ENCODE assay signal across 18 cellular contexts in the genomic region with DNA sequence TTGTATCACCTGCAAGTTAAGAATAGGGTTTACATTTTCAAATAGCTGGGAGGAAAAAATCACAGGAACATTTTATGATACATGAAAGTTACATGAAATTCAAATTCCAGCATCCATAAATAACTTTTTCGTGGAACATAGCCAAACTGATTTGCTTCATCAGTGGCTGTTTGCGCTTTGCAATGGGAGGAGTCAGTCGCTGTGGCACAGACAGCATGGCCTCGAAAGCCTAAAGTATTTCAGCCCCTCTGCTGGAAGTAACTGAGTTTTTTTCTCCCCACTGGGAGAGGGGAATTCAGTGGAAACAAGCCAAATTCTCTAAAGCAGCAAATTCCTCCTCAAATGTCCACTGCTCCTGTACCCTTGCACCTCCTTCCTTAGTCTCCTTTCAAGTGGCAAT.
DNase-seq lines count a peak whose midpoint lies in the region; ATAC-seq and TF ChIP-seq lines count a peak whose summit lies in the region.
"Had no signal": no experiment of that assay in that cellular context is flagged by ENCODE, and none has a peak within 500 bp of the region (broad histone marks: within the 10 kb centered on the region; RNA-seq: fewer than 3 reads in every experiment).

No MANE protein-coding gene starts in this region.

- TF ChIP-seq RAD21 in SK-N-SH (IDR thresholded peaks at IDR 0.05; ENCODE audit: low read length), result no peak

- TF ChIP-seq CTCF in SK-N-SH (IDR thresholded peaks at IDR 0.05) (no peak), retinal pigment epithelial cell (conservative IDR thresholded peaks at IDR 0.05; ENCODE audit: low read depth, low read length) (peak; percentile 27)

- no peak for TF ChIP-seq EP300 in SK-N-SH (IDR thresholded peaks at IDR 0.05; ENCODE audit: borderline replicate concordance in 1 of 2, low read depth in 1 of 2, low read length in 1 of 2)

- no peak overlapping the region for H2AFZ ChIP-seq in SK-N-SH (ENCODE audit: low read depth)

- H3K9ac ChIP-seq in SK-N-SH, result no peak overlapping the region
- no peak overlapping the region for H3K9ac ChIP-seq in adipocyte (ENCODE audit: low read length)

- H3K79me2 ChIP-seq in SK-N-SH (ENCODE audit: insufficient read depth), result no peaks in the 10 kb centered on the region

- POLR2A ChIA-PET in SK-N-SH (lab: Yijun Ruan, JAX), result no interaction called here

- peak; percentile 19; the same call in 1 of the 3 replicates for ATAC-seq in SK-N-SH treated with all-trans-retinoic acid at 6 μM for 48 hours
- ATAC-seq in GM21423 (IDR thresholded peaks at IDR 0.05; ENCODE audit: unreplicated experiment), result no peak
- no peak for ATAC-seq in HG03442 (IDR thresholded peaks at IDR 0.05; ENCODE audit: unreplicated experiment)
- ATAC-seq: K562 had no signal

- no peak overlapping the region for H3K4me3 ChIP-seq in SK-N-SH (ENCODE audit: low read depth in 2 of 2, low read length in 1 of 2)
- H3K4me3 ChIP-seq in adipocyte (ENCODE audit: low read length), result no peak overlapping the region
- no peak overlapping the region for H3K4me3 ChIP-seq in retinal pigment epithelial cell (ENCODE audit: low read length)
- H3K4me3 ChIP-seq: HAP-1, K562 had no signal

- H3K9me3 ChIP-seq in SK-N-SH (no peaks in the 10 kb centered on the region), adipocyte (ENCODE audit: control insufficient read depth, low read length) (no peaks in the 10 kb centered on the region)
- H3K9me3 ChIP-seq: HAP-1 had no signal

- WGBS in SK-N-SH (ENCODE audit: low lambda C conversion rate), result 67% methylated on average over 4 of the region's 4 CpGs

- no peak overlapping the region for H3K4me2 ChIP-seq in SK-N-SH

- H3K36me3 ChIP-seq in SK-N-SH (replicated peaks in 1 of 2; ENCODE audit: control insufficient read depth in 1 of 2, insufficient read depth in 2 of 2, low read length in 1 of 2), result no peaks in the 10 kb centered on the region
- peaks cover 4% of the 10 kb centered on the region for H3K36me3 ChIP-seq in adipocyte (ENCODE audit: control insufficient read depth, insufficient read depth, low read length, severe bottlenecking)
- H3K36me3 ChIP-seq: HAP-1 had no signal

- H3F3A ChIP-seq in SK-N-SH (replicated peaks; ENCODE audit: insufficient read depth), result no peaks in the 10 kb centered on the region

- H3K9me2 ChIP-seq in SK-N-SH, result no peaks in the 10 kb centered on the region

- DNase-seq in SK-N-SH (no peak), adipocyte (ENCODE audit: low read depth) (peak; percentile 23), fibroblast of gingiva (ENCODE audit: low read depth) (peak; percentile 19), retinal pigment epithelial cell (ENCODE audit: low read depth) (no peak)
- DNase-seq in activated CD4-positive, CD25-positive, alpha-beta regulatory T cell treated with anti-CD3 and anti-CD28 coated beads, Interleukin-2, amount 50 U/mL, for 72 hours, result no peak
- DNase-seq: 8988T; CD8-positive, alpha-beta memory T cell; DMS79 treated with DMSO at 0.1 percent for 48 hours; MV-4-11; NCI-H1417 treated with DMSO at 0.1 percent for 48 hours; NCI-H2029; NCI-H2171; RPMI8226 had no signal

- H4K20me1 ChIP-seq in SK-N-SH (ENCODE audit: insufficient read depth), result no peaks in the 10 kb centered on the region

- H3K4me1 ChIP-seq in SK-N-SH (ENCODE audit: control insufficient read depth in 1 of 2, insufficient read depth in 2 of 2, low read depth in 1 of 2, low read length in 1 of 2), result no peaks in the 10 kb centered on the region
- H3K4me1 ChIP-seq in adipocyte (ENCODE audit: control insufficient read depth, insufficient read depth, low read length), result peaks cover 16% of the 10 kb centered on the region
- H3K4me1 ChIP-seq: HAP-1 had no signal

- H3K27ac ChIP-seq in SK-N-SH (ENCODE audit: low read depth in 2 of 2, low read length in 1 of 2), result no peak overlapping the region

- CTCF ChIA-PET in SK-N-SH (lab: Yijun Ruan, JAX), result interaction anchor here (0.8 to 12.0 kb wide), 13 partner anchors 9 to 1579 kb away, joined by 3 to 159 read pairs (median 5); no protein-coding TSS in a partner anchor

- H3K27me3 ChIP-seq in SK-N-SH (ENCODE audit: insufficient read depth), result no peaks in the 10 kb centered on the region
- no peaks in the 10 kb centered on the region for H3K27me3 ChIP-seq in adipocyte (replicated peaks; ENCODE audit: control insufficient read depth, insufficient read depth, low read length)

TF ChIP-seq in SK-N-SH treated with all-trans-retinoic acid at 6 μM for 48 hours, 23 proteins besides CTCF, POLR2A, EP300 and RAD21:
- TF ChIP-seq, protein P1, sequence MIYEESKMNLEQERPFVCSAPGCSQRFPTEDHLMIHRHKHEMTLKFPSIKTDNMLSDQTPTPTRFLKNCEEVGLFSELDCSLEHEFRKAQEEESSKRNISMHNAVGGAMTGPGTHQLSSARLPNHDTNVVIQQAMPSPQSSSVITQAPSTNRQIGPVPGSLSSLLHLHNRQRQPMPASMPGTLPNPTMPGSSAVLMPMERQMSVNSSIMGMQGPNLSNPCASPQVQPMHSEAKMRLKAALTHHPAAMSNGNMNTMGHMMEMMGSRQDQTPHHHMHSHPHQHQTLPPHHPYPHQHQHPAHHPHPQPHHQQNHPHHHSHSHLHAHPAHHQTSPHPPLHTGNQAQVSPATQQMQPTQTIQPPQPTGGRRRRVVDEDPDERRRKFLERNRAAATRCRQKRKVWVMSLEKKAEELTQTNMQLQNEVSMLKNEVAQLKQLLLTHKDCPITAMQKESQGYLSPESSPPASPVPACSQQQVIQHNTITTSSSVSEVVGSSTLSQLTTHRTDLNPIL (CRISPR knock-in tag; IDR thresholded peaks at IDR 0.05; ENCODE audit: low read depth), result no peak
- TF ChIP-seq ESRRG (CRISPR knock-in tag; IDR thresholded peaks at IDR 0.05), result no peak
- no peak for TF ChIP-seq ZFP30 (CRISPR knock-in tag; IDR thresholded peaks at IDR 0.05)
- TF ChIP-seq CSRNP3 (CRISPR knock-in tag; IDR thresholded peaks at IDR 0.05), result no peak
- TF ChIP-seq ISL1 (CRISPR knock-in tag; IDR thresholded peaks at IDR 0.05), result no peak
- TF ChIP-seq GLIS3 (CRISPR knock-in tag; IDR thresholded peaks at IDR 0.05), result no peak

TF ChIP-seq in SK-N-SH, 30 proteins besides CTCF, POLR2A, EP300 and RAD21:
- TF ChIP-seq MEF2A (IDR thresholded peaks at IDR 0.05; ENCODE audit: borderline replicate concordance, low read depth) (no peak), GABPA (IDR thresholded peaks at IDR 0.05; ENCODE audit: low read depth) (no peak)

Comparison
In these comparisons a context has a peak if more than half of its experiments do, and no peak if none do; other contexts are left out.
1. DNase-seq: peak in adipocyte (single experiment) and fibroblast of gingiva (single experiment); none in SK-N-SH (single experiment), retinal pigment epithelial cell (single experiment) and activated CD4-positive, CD25-positive, alpha-beta regulatory T cell treated with anti-CD3 and anti-CD28 coated beads, Interleukin-2, amount 50 U/mL, for 72 hours (single experiment).